In genomic region chr1:92834617-92835016, GRCh38 we compare ENCODE assay signal across 10 cellular contexts. TPM values are rescaled to one million over a fixed set of nuclear protein-coding genes. Genes with fewer than 3 reads are reported as not detected.
A peak's percentile ranks its signal among the peaks of the same experiment; 100 is the strongest.
DNase-seq lines count a peak whose midpoint lies in the region; ATAC-seq and TF ChIP-seq lines count a peak whose summit lies in the region.
"Had no signal": no experiment of that assay in that cellular context is flagged by ENCODE, and none has a peak within 500 bp of the region (broad histone marks: within the 10 kb centered on the region; RNA-seq: fewer than 3 reads in every experiment).

No MANE protein-coding gene starts in this region.

- H3K9me3 ChIP-seq in BLaER1 = no peaks in the 10 kb centered on the region

- H3K9me3 Mint-ChIP-seq in HFFc6 (no peaks in the 10 kb centered on the region), mesothelial cell of epicardium (no peaks in the 10 kb centered on the region)
- H3K9me3 Mint-ChIP-seq in activated naive CD8-positive, alpha-beta T cell treated with anti-CD3 and anti-CD28 coated beads, Interleukin-2, amount 50 U/mL, for 24 hours = no peaks in the 10 kb centered on the region

- peaks cover 77% of the 10 kb centered on the region for H4K20me1 ChIP-seq in BLaER1

- H3K4me3 ChIP-seq in BLaER1 = peak overlapping the region; percentile 80; the same call in 1 of the 2 replicates

- H3K36me3 Mint-ChIP-seq in HFFc6 (ENCODE audit: low read depth) (peaks cover 67% of the 10 kb centered on the region), mesothelial cell of epicardium (peaks cover 25% of the 10 kb centered on the region)
- H3K36me3 Mint-ChIP-seq in activated naive CD8-positive, alpha-beta T cell treated with anti-CD3 and anti-CD28 coated beads, Interleukin-2, amount 50 U/mL, for 24 hours (ENCODE audit: low read depth) = peaks cover 77% of the 10 kb centered on the region

- H3K27me3 ChIP-seq in BLaER1 = no peaks in the 10 kb centered on the region

- H3K4me1 ChIP-seq in BLaER1 = peaks cover 46% of the 10 kb centered on the region

- H3K27me3 Mint-ChIP-seq in HFFc6 (ENCODE audit: insufficient read depth) (peaks cover 6% of the 10 kb centered on the region), mesothelial cell of epicardium (ENCODE audit: low read depth) (no peaks in the 10 kb centered on the region)
- H3K27me3 Mint-ChIP-seq in activated naive CD8-positive, alpha-beta T cell treated with anti-CD3 and anti-CD28 coated beads, Interleukin-2, amount 50 U/mL, for 24 hours = peaks cover 3% of the 10 kb centered on the region

- H3K4me2 ChIP-seq in BLaER1 = peak overlapping the region; percentile 86

- H3K4me3 Mint-ChIP-seq in HFFc6 = peak overlapping the region; percentile 99
- peak overlapping the region; percentile 99 for H3K4me3 Mint-ChIP-seq in activated naive CD8-positive, alpha-beta T cell treated with anti-CD3 and anti-CD28 coated beads, Interleukin-2, amount 50 U/mL, for 24 hours
- peak overlapping the region; percentile 98 for H3K4me3 Mint-ChIP-seq in mesothelial cell of epicardium

- H3K27ac ChIP-seq in BLaER1 = no peak overlapping the region

- peaks cover 69% of the 10 kb centered on the region for H3K4me1 Mint-ChIP-seq in HFFc6 (ENCODE audit: low read depth)
- H3K4me1 Mint-ChIP-seq in activated naive CD8-positive, alpha-beta T cell treated with anti-CD3 and anti-CD28 coated beads, Interleukin-2, amount 50 U/mL, for 24 hours = peaks cover 68% of the 10 kb centered on the region
- peaks cover 59% of the 10 kb centered on the region for H3K4me1 Mint-ChIP-seq in mesothelial cell of epicardium

- H3K27ac Mint-ChIP-seq in HFFc6 = peak overlapping the region; percentile 99
- peak overlapping the region; percentile 99 for H3K27ac Mint-ChIP-seq in activated naive CD8-positive, alpha-beta T cell treated with anti-CD3 and anti-CD28 coated beads, Interleukin-2, amount 50 U/mL, for 24 hours
- peak overlapping the region; percentile 57 for H3K27ac Mint-ChIP-seq in mesothelial cell of epicardium

- ATAC-seq in activated naive CD8-positive, alpha-beta T cell treated with anti-CD3 and anti-CD28 coated beads, Interleukin-2, amount 50 U/mL, for 24 hours = no peak
- ATAC-seq in GM21717 (IDR thresholded peaks at IDR 0.05; ENCODE audit: unreplicated experiment) = no peak

- H3K9ac ChIP-seq in BLaER1 = no peak overlapping the region

- TF ChIP-seq CTCF in HFFc6 (IDR thresholded peaks at IDR 0.05) = no peak
- TF ChIP-seq CTCF in mesothelial cell of epicardium (IDR thresholded peaks at IDR 0.05; ENCODE audit: unreplicated experiment) = no peak

- DNase-seq in HFFc6 (no peak), mesothelial cell of epicardium (ENCODE audit: low spot score in 2 of 2, unreplicated experiment in 2 of 2) (no peak), NCI-H1436 (lab: John Stamatoyannopoulos, UW) (no peak), GDM1 (lab: John Stamatoyannopoulos, UW) (no peak), NCI-H1930 (lab: John Stamatoyannopoulos, UW) (no peak)
- DNase-seq in activated naive CD8-positive, alpha-beta T cell treated with anti-CD3 and anti-CD28 coated beads, Interleukin-2, amount 50 U/mL, for 24 hours = no peak
- DNase-seq: NCI-H82, posterior cingulate gyrus had no signal

- H3K36me3 ChIP-seq in BLaER1 = peaks cover 64% of the 10 kb centered on the region

RNA-seq across cellular contexts. Expression of gene RPL5, which starts 2.8 kb away (rescaled TPM):
- 1,000 to 10,000 TPM in 1 of 6 experiments, 100 to 1,000 TPM in 5; 851 to 1,006 (median 921) TPM for total RNA-seq in HFFc6 (2021; fragmentation: NEBNext Ultra II Directional; extraction: Animal tissue kit (Norgen Biotek cat#: 25700))
- 1,556 to 1,645 TPM (median 1,628 TPM) in 3 replicates for total RNA-seq in mesothelial cell of epicardium

RNA-seq across cellular contexts. Expression of gene EVI5, which starts 49.7 kb away (rescaled TPM):
- 10 to 100 TPM; 31.7 to 43.7 (median 34.0) TPM for total RNA-seq in HFFc6 (2021; fragmentation: NEBNext Ultra II Directional; extraction: Animal tissue kit (Norgen Biotek cat#: 25700))
- total RNA-seq in mesothelial cell of epicardium = 37.8 to 40.0 TPM (median 39.2 TPM) in 3 replicates
